ENCODE assay signal across 8 cellular contexts in genomic region chr19:34639491-34640085, GRCh38. TPM values are rescaled to one million over a fixed set of nuclear protein-coding genes. Genes with fewer than 3 reads are reported as not detected.
DNase-seq lines count a peak whose midpoint lies in the region; ATAC-seq, FAIRE-seq and TF ChIP-seq lines count a peak whose summit lies in the region.

No MANE protein-coding gene starts in this region.

- no peaks in the 10 kb centered on the region for H3K27me3 ChIP-seq in dorsolateral prefrontal cortex
- no peaks in the 10 kb centered on the region for H3K27me3 ChIP-seq in mesendoderm (ENCODE audit: insufficient read depth, low read length, poor library complexity)

- H2BK5ac ChIP-seq in mesendoderm (ENCODE audit: low read length) = no peak overlapping the region

- no peaks in the 10 kb centered on the region for H3K36me3 ChIP-seq in mesendoderm (ENCODE audit: control insufficient read depth, insufficient read depth, low read length)

- H3K9ac ChIP-seq in mesendoderm (ENCODE audit: low read length) = no peak overlapping the region

- intact Hi-C loops in dorsolateral prefrontal cortex (cut with DNase I) = loop anchor here (1.0 to 10.0 kb wide), 3 partner anchors 73 to 93 kb away; partner anchors contain the start of gene ZNF181 (in 1 of the 2)

- H3K79me1 ChIP-seq in mesendoderm (ENCODE audit: low read length) = no peaks in the 10 kb centered on the region

- H3K4me1 ChIP-seq in mesendoderm (ENCODE audit: control insufficient read depth, low read depth, low read length) = no peaks in the 10 kb centered on the region

- no peak overlapping the region for H2AK5ac ChIP-seq in mesendoderm (ENCODE audit: low read length)

- H3K4me3 ChIP-seq in dorsolateral prefrontal cortex (no peak overlapping the region), mesendoderm (ENCODE audit: low read length) (no peak overlapping the region)

- H3K23ac ChIP-seq in mesendoderm (ENCODE audit: low read length) = no peak overlapping the region

- no peak overlapping the region for H4K8ac ChIP-seq in mesendoderm (ENCODE audit: low read depth, low read length)

- DNase-seq in GM13976 (ENCODE audit: low spot score) (peak; percentile 52), NCI-H2227 (lab: John Stamatoyannopoulos, UW; ENCODE audit: unreplicated experiment) (peak; percentile 99), dorsolateral prefrontal cortex (peak in 4 of 10 donors; percentile 38 to 66 (median 46)), mesendoderm (peak; percentile 77)
- DNase-seq in activated CD4-positive, CD25-positive, alpha-beta regulatory T cell treated with anti-CD3 and anti-CD28 coated beads, Interleukin-2, amount 50 U/mL, for 72 hours = peak; percentile 59
- DNase-seq in stimulated activated CD8-positive, alpha-beta memory T cell treated with anti-CD3 and anti-CD28 coated beads, Interleukin-4, amount 100 ng/mL, for 48 hours = peak; percentile 73

- no peak overlapping the region for H2BK15ac ChIP-seq in mesendoderm (replicated peaks; ENCODE audit: low read depth)

- H4K5ac ChIP-seq in mesendoderm (ENCODE audit: low read length) = no peak overlapping the region

- no peak overlapping the region for H3K4me2 ChIP-seq in mesendoderm (ENCODE audit: low read length)

- in situ Hi-C loops in GM13976 (cut with MboI; ENCODE audit: low sequenced_read_pairs, unreplicated experiment) = no loop called here

- H3K56ac ChIP-seq in mesendoderm (ENCODE audit: low read length) = no peak overlapping the region

- no peak overlapping the region for H3K27ac ChIP-seq in dorsolateral prefrontal cortex
- no peak overlapping the region for H3K27ac ChIP-seq in mesendoderm (ENCODE audit: low read depth, low read length)

- no peak for ATAC-seq in HG02970 (IDR thresholded peaks at IDR 0.05; ENCODE audit: low FRiP score, unreplicated experiment)

- H3K79me2 ChIP-seq in mesendoderm (ENCODE audit: control insufficient read depth, insufficient read depth, low read length) = no peaks in the 10 kb centered on the region

- TF ChIP-seq CTCF in GM13976 (IDR thresholded peaks at IDR 0.05; ENCODE audit: borderline replicate concordance, control extremely low read depth, extremely low read depth, insufficient read depth, missing control alignments) = peak; percentile 61
- peak; percentile 64 to 95 (median 79) for TF ChIP-seq CTCF in dorsolateral prefrontal cortex (IDR thresholded peaks at IDR 0.05 in 54 of 56, conservative IDR thresholded peaks at IDR 0.05 in 2 of 56; ENCODE audit: low read depth in 1 of 56, partially characterized antibody in 56 of 56)

- FAIRE-seq in A204.1 (lab: Jason Lieb, UNC) = peak; percentile 92

- WGBS in mesendoderm (ENCODE audit: extremely low coverage, insufficient coverage, low lambda C conversion rate) = no CpG with 5 or more reads among the region's 4 CpGs

- no peak overlapping the region for H3K18ac ChIP-seq in mesendoderm (ENCODE audit: low read length)

- H2BK120ac ChIP-seq in mesendoderm (ENCODE audit: low read depth, low read length) = no peak overlapping the region

- H3K4ac ChIP-seq in mesendoderm (ENCODE audit: low read depth, low read length) = no peak overlapping the region

RNA-seq across cellular contexts. Expression of gene SCGB2B2, which starts 37.4 kb away (rescaled TPM):
- total RNA-seq in dorsolateral prefrontal cortex = 1 to 10 TPM in 115 of 120 experiments, under 1 TPM in 5; 0.35 to 6.0 (median 2.5) TPM
- 0.01 TPM for polyA plus RNA-seq in mesendoderm (2013, experiment 1 of 2)
- polyA plus RNA-seq in mesendoderm (2013, experiment 2 of 2) = 0.01 TPM

RNA-seq across cellular contexts. Expression of gene ZNF302, which starts 37.9 kb away (rescaled TPM):
- 10 to 100 TPM; 42.2 to 67.0 (median 53.7) TPM for total RNA-seq in dorsolateral prefrontal cortex
- polyA plus RNA-seq in mesendoderm (2013, experiment 1 of 2) = 15.8 TPM
- polyA plus RNA-seq in mesendoderm (2013, experiment 2 of 2) = 15.6 TPM
